ENCODE assay signal across 17 cellular contexts in the genomic region with DNA sequence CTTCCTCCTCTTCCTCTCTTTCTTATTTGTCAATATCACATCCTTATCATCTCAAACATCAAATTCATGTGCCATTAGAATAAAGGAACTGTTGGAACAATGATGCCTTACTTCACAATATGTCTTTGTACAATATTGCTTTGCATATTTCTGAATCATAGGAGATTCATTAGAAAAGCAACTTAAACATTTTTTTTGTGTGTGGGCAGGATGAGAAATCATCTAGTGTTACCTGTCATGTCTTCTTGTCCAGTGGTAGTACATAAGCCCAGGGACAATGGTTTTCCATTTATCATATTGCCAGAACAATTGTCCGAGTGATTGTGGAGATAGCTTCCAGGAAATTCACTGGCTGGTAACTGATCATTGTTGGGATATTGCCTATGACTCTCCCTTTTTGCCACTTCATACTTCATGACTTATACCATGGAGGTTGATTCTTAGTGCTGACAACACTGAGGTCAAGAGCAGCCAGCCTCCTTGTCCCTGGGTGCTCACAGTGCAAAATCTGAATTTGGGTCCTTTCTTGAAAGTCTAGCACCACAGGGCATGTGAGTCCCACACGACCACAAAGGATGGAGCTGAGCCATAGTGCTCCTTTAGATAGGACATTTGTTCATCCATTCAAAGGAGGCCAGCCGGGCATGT.
A peak's percentile ranks its signal among the peaks of the same experiment; 100 is the strongest.
DNase-seq lines count a peak whose midpoint lies in the region; ATAC-seq and TF ChIP-seq lines count a peak whose summit lies in the region.
"Had no signal": no experiment of that assay in that cellular context is flagged by ENCODE, and none has a peak within 500 bp of the region (broad histone marks: within the 10 kb centered on the region; RNA-seq: fewer than 3 reads in every experiment).

No MANE protein-coding gene starts in this region.

- no peaks in the 10 kb centered on the region for H4K20me1 ChIP-seq in BLaER1
- H4K20me1 ChIP-seq in BLaER1 treated with 17β-estradiol and CSF1 and Interleukin-3, amounts not matched to agents 10 nM and 100 nM = no peaks in the 10 kb centered on the region

- peak overlapping the region; percentile 40 to 66 for H3K27ac Mint-ChIP-seq in T-cell
- H3K27ac Mint-ChIP-seq in activated CD8-positive, alpha-beta memory T cell treated with anti-CD3 and anti-CD28 coated beads, Interleukin-2, amount 10 ng/mL, durations not matched to agents 7 days and 5 days = no peak overlapping the region
- H3K27ac Mint-ChIP-seq: GM23338 had no signal

- POLR2A ChIA-PET in T-cell (lab: Charles Lee) = no interaction called here

- CTCF ChIA-PET in T-cell (lab: Charles Lee) = no interaction called here
- CTCF ChIA-PET in activated CD8-positive, alpha-beta memory T cell treated with anti-CD3 and anti-CD28 coated beads, Interleukin-2, amount 10 ng/mL, durations not matched to agents 7 days and 5 days (lab: Charles Lee) = no interaction called here

- no peak overlapping the region for H3K4me3 ChIP-seq in BLaER1
- no peak overlapping the region for H3K4me3 ChIP-seq in BLaER1 treated with 17β-estradiol and CSF1 and Interleukin-3, amounts not matched to agents 10 nM and 100 nM
- H3K4me3 ChIP-seq: GM23338, HAP-1 had no signal

- no peak overlapping the region for H3K9ac ChIP-seq in BLaER1
- H3K9ac ChIP-seq in BLaER1 treated with 17β-estradiol and CSF1 and Interleukin-3, amounts not matched to agents 10 nM and 100 nM = no peak overlapping the region

- H3K27me3 Mint-ChIP-seq in T-cell = no peaks in the 10 kb centered on the region
- H3K27me3 Mint-ChIP-seq in activated CD8-positive, alpha-beta memory T cell treated with anti-CD3 and anti-CD28 coated beads, Interleukin-2, amount 10 ng/mL, durations not matched to agents 7 days and 5 days = no peaks in the 10 kb centered on the region
- H3K27me3 Mint-ChIP-seq: CD8-positive, alpha-beta memory T cell had no signal

- H3K36me3 Mint-ChIP-seq in T-cell = no peaks in the 10 kb centered on the region
- H3K36me3 Mint-ChIP-seq in activated CD8-positive, alpha-beta memory T cell treated with anti-CD3 and anti-CD28 coated beads, Interleukin-2, amount 10 ng/mL, durations not matched to agents 7 days and 5 days = peaks cover 6% of the 10 kb centered on the region

- no peak for TF ChIP-seq CTCF in foreskin keratinocyte (conservative IDR thresholded peaks at IDR 0.05)

- H3K4me2 ChIP-seq in BLaER1 = peak overlapping the region; percentile 75
- peak overlapping the region; percentile 48 to 80 (median 70); a peak in 19 of 22 replicates for H3K4me2 ChIP-seq in BLaER1 treated with 17β-estradiol and CSF1 and Interleukin-3, amounts not matched to agents 10 nM and 100 nM
- H3K4me2 ChIP-seq: GM23338 had no signal

- 0 out of 2 replicates have a peak, but pooled peaks cover 6% of the 10 kb centered on the region for H3K9me3 ChIP-seq in BLaER1
- H3K9me3 ChIP-seq in BLaER1 treated with 17β-estradiol and CSF1 and Interleukin-3, amounts not matched to agents 10 nM and 100 nM (replicated peaks in 1 of 11) = peaks cover 0 to 22% (median 4%) of the 10 kb centered on the region in 11 experiments; a peak in 5 of 22 replicates
- H3K9me3 ChIP-seq: HAP-1 had no signal

- H3K27me3 ChIP-seq in BLaER1 (no peaks in the 10 kb centered on the region), foreskin keratinocyte (no peaks in the 10 kb centered on the region)
- H3K27me3 ChIP-seq in BLaER1 treated with 17β-estradiol and CSF1 and Interleukin-3, amounts not matched to agents 10 nM and 100 nM = no peaks in the 10 kb centered on the region

- DNase-seq in T-cell (no peak), foreskin keratinocyte (peak in 1 of 2 donors; percentile 28), NCI-H1694 (lab: John Stamatoyannopoulos, UW) (no peak)
- no peak for DNase-seq in activated CD8-positive, alpha-beta memory T cell treated with anti-CD3 and anti-CD28 coated beads, Interleukin-2, amount 10 ng/mL, durations not matched to agents 7 days and 5 days
- DNase-seq: ACHN, C1 segment of cervical spinal cord, NCI-H187, NCI-H446, NCI-H526 treated with DMSO at 0.1 percent for 48 hours, OCI-M1, SHP77 had no signal

- no peak for ATAC-seq in T-cell (replicated peaks in 1 of 4)
- peak; percentile 29 for ATAC-seq in foreskin keratinocyte
- no peak for ATAC-seq in HG03175 (IDR thresholded peaks at IDR 0.05; ENCODE audit: unreplicated experiment)
- no peak for ATAC-seq in activated CD8-positive, alpha-beta memory T cell treated with anti-CD3 and anti-CD28 coated beads, Interleukin-2, amount 10 ng/mL, durations not matched to agents 7 days and 5 days
- ATAC-seq: GM23338 had no signal

- H3K27ac ChIP-seq in BLaER1 = no peak overlapping the region
- H3K27ac ChIP-seq in BLaER1 treated with 17β-estradiol and CSF1 and Interleukin-3, amounts not matched to agents 10 nM and 100 nM = no peak overlapping the region
- no peak overlapping the region for H3K27ac ChIP-seq in foreskin keratinocyte

- H3K9me3 Mint-ChIP-seq in T-cell = peaks cover 0 to 10% (median 4%) of the 10 kb centered on the region in 3 donors
- H3K9me3 Mint-ChIP-seq in activated CD8-positive, alpha-beta memory T cell treated with anti-CD3 and anti-CD28 coated beads, Interleukin-2, amount 10 ng/mL, durations not matched to agents 7 days and 5 days (ENCODE audit: low read depth) = peaks cover 6% of the 10 kb centered on the region
- H3K9me3 Mint-ChIP-seq: GM23338 had no signal

- peaks cover 25 to 35% (median 29%) of the 10 kb centered on the region in 3 donors for H3K4me1 Mint-ChIP-seq in T-cell
- H3K4me1 Mint-ChIP-seq in activated CD8-positive, alpha-beta memory T cell treated with anti-CD3 and anti-CD28 coated beads, Interleukin-2, amount 10 ng/mL, durations not matched to agents 7 days and 5 days = peaks cover 11% of the 10 kb centered on the region

- H3K4me1 ChIP-seq in BLaER1 = peaks cover 26% of the 10 kb centered on the region
- peaks cover 24 to 50% (median 27%) of the 10 kb centered on the region in 10 experiments for H3K4me1 ChIP-seq in BLaER1 treated with 17β-estradiol and CSF1 and Interleukin-3, amounts not matched to agents 10 nM and 100 nM
- no peaks in the 10 kb centered on the region for H3K4me1 ChIP-seq in foreskin keratinocyte
- H3K4me1 ChIP-seq: HAP-1 had no signal

- H3K4me3 Mint-ChIP-seq in T-cell = peak overlapping the region in 1 of 3 donors; percentile 28
- H3K4me3 Mint-ChIP-seq in activated CD8-positive, alpha-beta memory T cell treated with anti-CD3 and anti-CD28 coated beads, Interleukin-2, amount 10 ng/mL, durations not matched to agents 7 days and 5 days = no peak overlapping the region
- H3K4me3 Mint-ChIP-seq: GM23338 had no signal

- no peaks in the 10 kb centered on the region for H3K36me3 ChIP-seq in BLaER1
- H3K36me3 ChIP-seq in BLaER1 treated with 17β-estradiol and CSF1 and Interleukin-3, amounts not matched to agents 10 nM and 100 nM = no peaks in the 10 kb centered on the region
- H3K36me3 ChIP-seq: HAP-1 had no signal
